In the genomic region with DNA sequence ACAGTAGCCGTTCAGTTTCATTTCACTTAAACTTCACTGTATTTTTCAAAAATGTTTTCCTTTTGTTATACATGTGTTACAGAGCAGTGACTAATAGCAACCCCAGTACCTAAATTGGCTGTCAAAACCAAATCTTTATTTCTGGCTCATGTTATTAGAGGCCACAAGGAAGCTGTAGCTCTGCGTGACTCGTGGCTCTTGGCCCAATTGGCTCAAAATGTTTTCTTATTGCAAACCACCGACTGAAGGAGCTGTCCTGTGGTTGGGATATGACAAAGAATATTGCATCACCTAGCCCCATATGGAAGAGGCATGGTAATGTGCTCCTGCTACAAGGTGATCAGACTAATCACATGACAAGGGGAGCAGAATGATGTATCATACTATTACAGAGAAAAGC, we compare ENCODE assay signal across 26 cellular contexts.
A peak's percentile ranks its signal among the peaks of the same experiment; 100 is the strongest.
DNase-seq lines count a peak whose midpoint lies in the region; ATAC-seq and TF ChIP-seq lines count a peak whose summit lies in the region.
"Had no signal": no experiment of that assay in that cellular context is flagged by ENCODE, and none has a peak within 500 bp of the region (broad histone marks: within the 10 kb centered on the region; RNA-seq: fewer than 3 reads in every experiment).

No MANE protein-coding gene starts in this region.

- H3K79me2 ChIP-seq in OCI-LY3 (ENCODE audit: low read length) (no peaks in the 10 kb centered on the region), Karpas-422 (ENCODE audit: low read length) (no peaks in the 10 kb centered on the region)

- H3K4me2 ChIP-seq in OCI-LY3 (ENCODE audit: low read length) (peak overlapping the region; percentile 2; the same call in 1 of the 2 replicates), Karpas-422 (ENCODE audit: low read depth, low read length, poor library complexity, severe bottlenecking) (no peak overlapping the region)

- no peak for ATAC-seq in gastrocnemius medialis
- ATAC-seq: activated CD8-positive, alpha-beta T cell treated with anti-CD3 and anti-CD28 coated beads, Interleukin-2, amount 10 ng/mL, durations not matched to agents 7 days and 5 days; HepG2; left lobe of liver; stimulated activated naive B cell treated with anti-CD40 and anti-IgM and Interleukin-4, amounts not matched to agents 10 μg/mL and 1 μg/mL and 100 μg/mL, for 72 hours; T-cell had no signal

- peaks cover 11% of the 10 kb centered on the region for H3K9me3 ChIP-seq in OCI-LY3 (ENCODE audit: insufficient read depth, low read length)
- no peaks in the 10 kb centered on the region for H3K9me3 ChIP-seq in effector memory CD4-positive, alpha-beta T cell (ENCODE audit: control insufficient read depth, low read length)
- peaks cover 57% of the 10 kb centered on the region for H3K9me3 ChIP-seq in Karpas-422 (ENCODE audit: low read length)
- no peaks in the 10 kb centered on the region for H3K9me3 ChIP-seq in gastrocnemius medialis
- H3K9me3 ChIP-seq: suprapubic skin had no signal

- H3K36me3 ChIP-seq in OCI-LY3 (replicated peaks; ENCODE audit: low read depth, low read length) (peaks cover 5% of the 10 kb centered on the region), brain microvascular endothelial cell (replicated peaks) (no peaks in the 10 kb centered on the region), Karpas-422 (ENCODE audit: insufficient read depth, low read length) (no peaks in the 10 kb centered on the region), gastrocnemius medialis (no peaks in the 10 kb centered on the region)
- no peaks in the 10 kb centered on the region for H3K36me3 ChIP-seq in effector memory CD4-positive, alpha-beta T cell (ENCODE audit: control insufficient read depth, insufficient read depth, low read length)
- H3K36me3 ChIP-seq: suprapubic skin had no signal

- H3K27me3 ChIP-seq in OCI-LY3 (ENCODE audit: low read depth, low read length) (no peaks in the 10 kb centered on the region), brain microvascular endothelial cell (replicated peaks) (no peaks in the 10 kb centered on the region), Karpas-422 (ENCODE audit: low read length) (no peaks in the 10 kb centered on the region), gastrocnemius medialis (no peaks in the 10 kb centered on the region)
- H3K27me3 ChIP-seq in effector memory CD4-positive, alpha-beta T cell (replicated peaks; ENCODE audit: control insufficient read depth, insufficient read depth, low read length, poor library complexity, severe bottlenecking): no peaks in the 10 kb centered on the region
- H3K27me3 ChIP-seq: suprapubic skin had no signal

- TF ChIP-seq POLR2A in gastrocnemius medialis (IDR thresholded peaks at IDR 0.05): no peak

- no peaks in the 10 kb centered on the region for H4K20me1 ChIP-seq in OCI-LY3 (ENCODE audit: insufficient read depth, low read length)
- H4K20me1 ChIP-seq in Karpas-422 (ENCODE audit: insufficient read depth, low read depth, low read length): no peaks in the 10 kb centered on the region

- in situ Hi-C loops in brain microvascular endothelial cell (cut with HindIII; ENCODE audit: low pct_ligation_motif_present, low sequenced_read_pairs) (no loop called here), gastrocnemius medialis (cut with MboI; ENCODE audit: low sequenced_read_pairs in 4 of 4) (no loop called here)

- H3K4me3 ChIP-seq in OCI-LY3 (ENCODE audit: low read length) (no peak overlapping the region), brain microvascular endothelial cell (ENCODE audit: low read depth, low read length) (no peak overlapping the region), Karpas-422 (ENCODE audit: low read length) (no peak overlapping the region), gastrocnemius medialis (no peak overlapping the region)
- H3K4me3 ChIP-seq in effector memory CD4-positive, alpha-beta T cell (ENCODE audit: insufficient read depth, low read depth, low read length, poor library complexity, severe bottlenecking): no peak overlapping the region
- H3K4me3 ChIP-seq: suprapubic skin had no signal

- no peak for TF ChIP-seq CTCF in OCI-LY3 (IDR thresholded peaks at IDR 0.05; ENCODE audit: low read depth, low read length)
- TF ChIP-seq CTCF in brain microvascular endothelial cell (IDR thresholded peaks at IDR 0.05; ENCODE audit: low read depth, low read length, missing control alignments): no peak
- TF ChIP-seq CTCF in gastrocnemius medialis (IDR thresholded peaks at IDR 0.05 in 4 of 5, conservative IDR thresholded peaks at IDR 0.05 in 1 of 5): no peak

- intact Hi-C loops in gastrocnemius medialis (cut with DNase I; ENCODE audit: low total_unique reads): no loop called here

- no peaks in the 10 kb centered on the region for H3K9me2 ChIP-seq in Karpas-422 (replicated peaks; ENCODE audit: insufficient read depth, low read length)

- H2AFZ ChIP-seq in OCI-LY3 (ENCODE audit: low read depth, low read length) (peak overlapping the region; percentile 56), Karpas-422 (ENCODE audit: low read length) (no peak overlapping the region)

- H3K27ac ChIP-seq in OCI-LY3 (ENCODE audit: low read length): peak overlapping the region; percentile 0; the same call in 1 of the 2 replicates
- H3K27ac ChIP-seq in brain microvascular endothelial cell: no peak overlapping the region
- no peak overlapping the region for H3K27ac ChIP-seq in effector memory CD4-positive, alpha-beta T cell (ENCODE audit: insufficient read depth, low read length, poor library complexity, severe bottlenecking)
- H3K27ac ChIP-seq in Karpas-422 (ENCODE audit: low read length): no peak overlapping the region
- H3K27ac ChIP-seq in gastrocnemius medialis: no peak overlapping the region
- H3K27ac ChIP-seq: suprapubic skin had no signal

- H3K9ac ChIP-seq in OCI-LY3 (ENCODE audit: low read length): no peak overlapping the region
- no peak overlapping the region for H3K9ac ChIP-seq in Karpas-422 (ENCODE audit: low read length)

- DNase-seq in Daoy (ENCODE audit: low read depth) (peak; percentile 62), brain microvascular endothelial cell (peak; percentile 2), glomerular visceral epithelial cell (ENCODE audit: extremely low spot score) (peak; percentile 53), Karpas-422 (no peak), cerebellar cortex (ENCODE audit: low spot score) (no peak), gastrocnemius medialis (no peak)
- DNase-seq in effector memory CD4-positive, alpha-beta T cell: no peak
- DNase-seq: ACHN; activated CD4-positive, alpha-beta T cell treated with anti-CD3 and anti-CD28 coated beads for 1 hour; activated CD8-positive, alpha-beta T cell treated with anti-CD3 and anti-CD28 coated beads, Interleukin-2, amount 10 ng/mL, durations not matched to agents 7 days and 5 days; activated gamma-delta T cell; DND-41; H7; NCI-H1105 treated with DMSO at 0.1 percent for 48 hours; NCI-H2081; NCI-H446; occipital lobe; retina; SHP77 treated with DMSO at 0.1 percent for 48 hours; stimulated activated CD4-positive, alpha-beta T cell treated with anti-CD3 and anti-CD28 coated beads, Interleukin-4, amount 100 ng/mL, for 1 hour; stimulated activated naive B cell treated with anti-CD40 and anti-IgM and Interleukin-4, amounts not matched to agents 10 μg/mL and 1 μg/mL and 100 μg/mL, for 72 hours; T-cell had no signal

- H3K4me1 ChIP-seq in OCI-LY3 (ENCODE audit: low read length) (peaks cover 15% of the 10 kb centered on the region), Karpas-422 (ENCODE audit: low read length) (no peaks in the 10 kb centered on the region), gastrocnemius medialis (no peaks in the 10 kb centered on the region)
- no peaks in the 10 kb centered on the region for H3K4me1 ChIP-seq in effector memory CD4-positive, alpha-beta T cell (ENCODE audit: control insufficient read depth, insufficient read depth, low read length, poor library complexity, severe bottlenecking)
- H3K4me1 ChIP-seq: suprapubic skin had no signal

Comparison
In these comparisons a context has a peak if more than half of its experiments do, and no peak if none do; other contexts are left out.
1. DNase-seq: peak in Daoy (single experiment), brain microvascular endothelial cell (single experiment) and glomerular visceral epithelial cell (single experiment); none in effector memory CD4-positive, alpha-beta T cell (0 of 3), Karpas-422 (single experiment), cerebellar cortex (single experiment) and gastrocnemius medialis (0 of 2).